In the genomic region with DNA sequence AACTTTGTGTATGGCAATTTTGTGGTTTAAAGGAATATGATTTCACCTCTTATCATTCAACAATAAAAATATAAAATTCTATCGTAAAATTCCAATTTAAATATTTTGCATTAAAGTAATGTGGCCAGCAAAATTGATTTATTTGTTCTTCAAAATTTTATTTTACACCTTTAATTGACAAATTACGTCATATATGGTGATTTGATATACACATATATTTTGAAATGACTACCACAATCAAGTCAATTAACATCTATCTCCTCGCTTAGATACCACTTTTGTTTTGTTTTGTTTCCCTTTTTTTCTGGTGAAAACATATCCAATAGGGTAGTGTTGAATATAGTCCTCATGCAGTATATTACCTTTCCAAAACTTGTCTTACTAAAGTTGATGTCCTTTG, we compare ENCODE assay signal across 9 cellular contexts.
"Had no signal": no experiment of that assay in that cellular context is flagged by ENCODE, and none has a peak within 500 bp of the region (broad histone marks: within the 10 kb centered on the region; RNA-seq: fewer than 3 reads in every experiment).

No MANE protein-coding gene starts in this region.

- H3K27ac ChIP-seq: GM23248, HL-60 had no signal

- H3K4me3 ChIP-seq: GM23248, HAP-1, K562 had no signal

- H3K4me1 ChIP-seq: HAP-1 had no signal

- FAIRE-seq: K562 had no signal

- H3K9me3 ChIP-seq: HAP-1 had no signal

- H2AFZ ChIP-seq: GM23248 had no signal

- H3K36me3 ChIP-seq: HAP-1 had no signal

- ATAC-seq: HCT116, K562 had no signal

- H3K9ac ChIP-seq: GM23248 had no signal

- DNase-seq: GM23248, GOT3, H7, IMR-90, KG1 had no signal
